In the genomic region with DNA sequence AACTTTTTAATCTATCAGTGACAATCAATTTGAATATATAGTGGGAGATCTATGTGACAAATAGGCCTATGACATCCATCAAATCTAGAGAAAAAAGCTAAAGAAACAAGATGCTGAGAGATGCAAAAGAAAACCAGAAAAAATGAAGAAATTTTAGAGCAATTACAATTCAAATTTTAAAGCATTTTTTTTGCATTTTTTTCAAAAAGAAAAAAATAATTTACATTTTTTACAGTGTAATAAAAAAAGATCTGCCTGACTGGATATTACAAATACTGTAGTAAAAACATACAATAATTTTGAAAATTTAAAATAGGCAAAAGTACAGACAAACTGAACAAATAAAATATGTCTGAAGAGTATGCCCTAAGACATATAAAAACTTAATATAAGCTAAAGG, we compare ENCODE assay signal across 20 cellular contexts. TPM values are rescaled to one million over a fixed set of nuclear protein-coding genes. Genes with fewer than 3 reads are reported as not detected.
DNase-seq lines count a peak whose midpoint lies in the region; ATAC-seq, FAIRE-seq and TF ChIP-seq lines count a peak whose summit lies in the region.
"Had no signal": no experiment of that assay in that cellular context is flagged by ENCODE, and none has a peak within 500 bp of the region (broad histone marks: within the 10 kb centered on the region; RNA-seq: fewer than 3 reads in every experiment).

No MANE protein-coding gene starts in this region.

- intact Hi-C loops in left ventricle myocardium inferior (cut with micrococcal nuclease) = no loop called here
- intact Hi-C loops in left cardiac atrium (cut with DNase I) = no loop called here
- intact Hi-C loops in gastrocnemius medialis (cut with DNase I; ENCODE audit: low total_unique reads) = no loop called here

- H3K27me3 ChIP-seq in left ventricle myocardium inferior (ENCODE audit: low read depth) (no peaks in the 10 kb centered on the region), gastrocnemius medialis (no peaks in the 10 kb centered on the region)
- H3K27me3 ChIP-seq: BE2C; BLaER1 treated with 17β-estradiol and CSF1 and Interleukin-3, amounts not matched to agents 10 nM and 100 nM had no signal

- TF ChIP-seq POLR2A in gastrocnemius medialis (IDR thresholded peaks at IDR 0.05) = no peak

- no peaks in the 10 kb centered on the region for H3K9me3 ChIP-seq in left ventricle myocardium inferior (replicated peaks)
- no peaks in the 10 kb centered on the region for H3K9me3 ChIP-seq in gastrocnemius medialis
- H3K9me3 ChIP-seq: BE2C; BLaER1 treated with 17β-estradiol and CSF1 and Interleukin-3, amounts not matched to agents 10 nM and 100 nM had no signal

- TF ChIP-seq CTCF in left ventricle myocardium inferior (IDR thresholded peaks at IDR 0.05; ENCODE audit: borderline replicate concordance) (no peak), gastrocnemius medialis (IDR thresholded peaks at IDR 0.05 in 4 of 5, conservative IDR thresholded peaks at IDR 0.05 in 1 of 5) (no peak)

- H3K27ac ChIP-seq in left ventricle myocardium inferior (replicated peaks) (peak overlapping the region; percentile 95), gastrocnemius medialis (peak overlapping the region; percentile 25 to 59 (median 42))
- H3K27ac ChIP-seq: 22Rv1; BLaER1 treated with 17β-estradiol and CSF1 and Interleukin-3, amounts not matched to agents 10 nM and 100 nM had no signal

- DNase-seq in left ventricle myocardium inferior (no peak), left cardiac atrium (no peak), frontal cortex (ENCODE audit: low spot score in 2 of 2) (no peak), gastrocnemius medialis (no peak), NCI-H526 (lab: John Stamatoyannopoulos, UW) (no peak)
- DNase-seq: BE2C; Calu3; CD4-positive, alpha-beta memory T cell; DND-41; H9; HFFc6 had no signal

- ATAC-seq in left cardiac atrium (no peak), gastrocnemius medialis (no peak), GM21423 (IDR thresholded peaks at IDR 0.05; ENCODE audit: unreplicated experiment) (no peak), HG03354 (IDR thresholded peaks at IDR 0.05; ENCODE audit: poor library complexity, severe bottlenecking, unreplicated experiment) (no peak)
- ATAC-seq: GM23338 had no signal

- peaks cover 27% of the 10 kb centered on the region for H3K36me3 ChIP-seq in left ventricle myocardium inferior
- H3K36me3 ChIP-seq in gastrocnemius medialis = no peaks in the 10 kb centered on the region
- H3K36me3 ChIP-seq: BE2C; BLaER1 treated with 17β-estradiol and CSF1 and Interleukin-3, amounts not matched to agents 10 nM and 100 nM had no signal

- peak; percentile 73 for FAIRE-seq in TTC549 (lab: Jason Lieb, UNC)
- peak; percentile 65 for FAIRE-seq in frontal cortex (lab: Jason Lieb, UNC)
- FAIRE-seq: A204.1, G401.6, GM12892 had no signal

- H3K4me3 ChIP-seq in left ventricle myocardium inferior = no peak overlapping the region
- no peak overlapping the region for H3K4me3 ChIP-seq in gastrocnemius medialis
- H3K4me3 ChIP-seq: BLaER1 treated with 17β-estradiol and CSF1 and Interleukin-3, amounts not matched to agents 10 nM and 100 nM; GM23338 had no signal

- H3K4me1 ChIP-seq in left ventricle myocardium inferior = peaks cover 98% of the 10 kb centered on the region
- peaks cover 7 to 12% of the 10 kb centered on the region in 2 donors for H3K4me1 ChIP-seq in gastrocnemius medialis
- H3K4me1 ChIP-seq: BE2C had no signal

- in situ Hi-C loops in gastrocnemius medialis (cut with MboI; ENCODE audit: low sequenced_read_pairs in 4 of 4) = no loop called here

RNA-seq across cellular contexts. Expression of a gene that starts 14.4 kb away (rescaled TPM):
- 69.6 TPM for total RNA-seq in left ventricle myocardium inferior
- total RNA-seq in left cardiac atrium = 100 to 1,000 TPM; 101 to 115 TPM
- 0.82 TPM for total RNA-seq in frontal cortex
- 10 to 100 TPM; 13.6 to 31.7 (median 20.7) TPM for total RNA-seq in gastrocnemius medialis
